22 cellular contexts compared by ENCODE assay signal in the genomic region with DNA sequence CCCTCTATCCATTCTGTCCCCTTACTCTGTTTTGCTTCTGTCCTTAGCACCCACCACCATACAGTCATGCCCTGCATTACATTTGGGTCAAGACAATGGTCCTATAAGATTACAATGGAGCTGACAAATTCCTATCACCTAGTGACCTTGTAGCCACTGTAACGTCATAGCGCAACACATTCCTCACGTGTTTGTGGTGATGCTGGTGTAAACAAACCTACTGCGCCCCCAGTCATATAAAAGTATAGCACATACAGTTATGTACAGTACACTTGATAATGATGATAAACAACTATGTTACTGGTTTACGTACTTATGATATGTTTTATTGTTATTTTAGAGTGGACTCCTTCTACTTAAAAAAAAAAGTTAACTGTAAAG. TPM values are rescaled to one million over a fixed set of nuclear protein-coding genes. Genes with fewer than 3 reads are reported as not detected.
DNase-seq lines count a peak whose midpoint lies in the region; ATAC-seq, FAIRE-seq and TF ChIP-seq lines count a peak whose summit lies in the region.
"Had no signal": no experiment of that assay in that cellular context is flagged by ENCODE, and none has a peak within 500 bp of the region (broad histone marks: within the 10 kb centered on the region; RNA-seq: fewer than 3 reads in every experiment).

No MANE protein-coding gene starts in this region.

- peak; percentile 95 for FAIRE-seq in urothelium cell line (lab: Jason Lieb, UNC)

- H3K9me3 ChIP-seq in mammary epithelial cell (replicated peaks; ENCODE audit: insufficient read depth, low read length) (peaks cover 4% of the 10 kb centered on the region), RWPE2 (ENCODE audit: severe bottlenecking) (no peaks in the 10 kb centered on the region)

- CTCF ChIA-PET in MCF 10A (lab: Yijun Ruan, JAX) = interaction anchor here (1.3 to 1.8 kb wide), 4 partner anchors 17 to 86 kb away, joined by 5 to 7 read pairs (median 6); no protein-coding TSS in a partner anchor
- CTCF ChIA-PET in mammary epithelial cell (lab: Charles Lee; ENCODE audit: low non-redundant PET) = no interaction called here

- H3K27ac ChIP-seq in mammary epithelial cell (ENCODE audit: insufficient read depth, low read depth, low read length) (no peak overlapping the region), RWPE2 (ENCODE audit: poor library complexity, severe bottlenecking) (peak overlapping the region; percentile 98)
- H3K27ac ChIP-seq: dorsolateral prefrontal cortex had no signal

- no peak overlapping the region for H3K4me3 Mint-ChIP-seq in MCF 10A (ENCODE audit: unreplicated experiment)
- H3K4me3 Mint-ChIP-seq: activated naive CD8-positive, alpha-beta T cell treated with anti-CD3 and anti-CD28 coated beads, Interleukin-2, amount 50 U/mL, for 24 hours; immature natural killer cell; naive thymus-derived CD8-positive, alpha-beta T cell had no signal

- TF ChIP-seq CTCF in MCF 10A (IDR thresholded peaks at IDR 0.05; ENCODE audit: unreplicated experiment) (no peak), mammary epithelial cell (conservative IDR thresholded peaks at IDR 0.05 in 1 of 2, IDR thresholded peaks at IDR 0.05 in 1 of 2; ENCODE audit: extremely low read depth in 1 of 2, insufficient read depth in 1 of 2, low read depth in 1 of 2, low read length in 2 of 2) (no peak), RWPE2 (IDR thresholded peaks at IDR 0.05; ENCODE audit: poor library complexity, severe bottlenecking) (no peak), fibroblast of villous mesenchyme (IDR thresholded peaks at IDR 0.05; ENCODE audit: insufficient read depth, low read depth, low read length) (no peak)

- peaks cover 30% of the 10 kb centered on the region for H3K4me1 Mint-ChIP-seq in MCF 10A (ENCODE audit: insufficient read depth, unreplicated experiment)

- H3K9ac ChIP-seq in mammary epithelial cell (ENCODE audit: insufficient read depth, low read length) = no peak overlapping the region

- peaks cover 6% of the 10 kb centered on the region for H3K36me3 Mint-ChIP-seq in MCF 10A (ENCODE audit: insufficient read depth, unreplicated experiment)
- H3K36me3 Mint-ChIP-seq: immature natural killer cell had no signal

- dilution Hi-C loops in mammary epithelial cell (cut with HindIII; ENCODE audit: low sequenced_read_pairs) = no loop called here

- POLR2A ChIA-PET in MCF 10A (lab: Yijun Ruan, JAX) = interaction anchor here (1.5 kb wide), 1 partner anchor 113 kb away, joined by 3 read pairs; a partner anchor contains a TSS

- no peak for ATAC-seq in RWPE2 (ENCODE audit: low read depth)
- ATAC-seq: activated naive CD8-positive, alpha-beta T cell treated with anti-CD3 and anti-CD28 coated beads, Interleukin-2, amount 50 U/mL, for 24 hours; esophagus mucosa; naive thymus-derived CD8-positive, alpha-beta T cell had no signal

- in situ Hi-C loops in mammary epithelial cell (cut with MboI; ENCODE audit: low sequenced_read_pairs in 2 of 2) = no loop called here

- 88% methylated on average over 5 of the region's 5 CpGs for WGBS in mammary epithelial cell (ENCODE audit: low coverage, missing lambda C conversion rate)

- H3K4me3 ChIP-seq in mammary epithelial cell (replicated peaks in 1 of 3; ENCODE audit: insufficient read depth in 1 of 3, low read depth in 2 of 3, low read length in 3 of 3) (no peak overlapping the region), RWPE2 (ENCODE audit: severe bottlenecking) (no peak overlapping the region), fibroblast of villous mesenchyme (ENCODE audit: low read depth, low read length) (no peak overlapping the region)
- H3K4me3 ChIP-seq: dorsolateral prefrontal cortex, lung had no signal

- H4K20me1 ChIP-seq in mammary epithelial cell (ENCODE audit: insufficient read depth, low read length) = no peaks in the 10 kb centered on the region

- no peak overlapping the region for H3K4me2 ChIP-seq in mammary epithelial cell (ENCODE audit: insufficient read depth, low read depth, low read length)

- intact Hi-C loops in MCF 10A (cut with micrococcal nuclease) (no loop called here), mammary epithelial cell (cut with micrococcal nuclease) (no loop called here)

- no peak overlapping the region for H2AFZ ChIP-seq in mammary epithelial cell (ENCODE audit: low read depth, low read length)

- H3K4me1 ChIP-seq in mammary epithelial cell (ENCODE audit: insufficient read depth, low read length) = peaks cover 38% of the 10 kb centered on the region
- peaks cover 27% of the 10 kb centered on the region for H3K4me1 ChIP-seq in RWPE2 (ENCODE audit: insufficient read depth, poor library complexity, severe bottlenecking)

- no TSS peak for BruUV-seq in MCF 10A (replicated peaks; lab: Mats Ljungman, UMichigan)
- no TSS peak for BruUV-seq in mammary epithelial cell (replicated peaks; lab: Mats Ljungman, UMichigan)

- DNase-seq in MCF 10A (ENCODE audit: unreplicated experiment) (no peak), mammary epithelial cell (no peak), RWPE2 (ENCODE audit: low spot score) (no peak), fibroblast of villous mesenchyme (ENCODE audit: low read depth) (peak; percentile 78), urothelium cell line (ENCODE audit: low spot score) (no peak), inferior parietal cortex (ENCODE audit: extremely low spot score) (no peak), NCI-H1092 (lab: John Stamatoyannopoulos, UW) (no peak), NOMO-1 (lab: John Stamatoyannopoulos, UW; ENCODE audit: unreplicated experiment in 2 of 2) (no peak)
- DNase-seq: activated CD4-positive, CD25-positive, alpha-beta regulatory T cell; activated naive CD8-positive, alpha-beta T cell treated with anti-CD3 and anti-CD28 coated beads, Interleukin-2, amount 50 U/mL, for 24 hours; DMS79; dorsolateral prefrontal cortex; glutamatergic neuron; H7; immature natural killer cell; naive thymus-derived CD8-positive, alpha-beta T cell; NCI-H2081 treated with DMSO at 0.1 percent for 48 hours; NCI-H510A; Right ventricle myocardium superior; T-helper 2 cell had no signal

- H3K27me3 ChIP-seq in mammary epithelial cell (ENCODE audit: insufficient read depth, low read length) = no peaks in the 10 kb centered on the region
- no peaks in the 10 kb centered on the region for H3K27me3 ChIP-seq in RWPE2 (ENCODE audit: insufficient read depth, poor library complexity, severe bottlenecking)
- H3K27me3 ChIP-seq: dorsolateral prefrontal cortex had no signal

- H3K9me3 Mint-ChIP-seq in MCF 10A (ENCODE audit: unreplicated experiment) = no peaks in the 10 kb centered on the region
- H3K9me3 Mint-ChIP-seq: activated naive CD8-positive, alpha-beta T cell treated with anti-CD3 and anti-CD28 coated beads, Interleukin-2, amount 50 U/mL, for 24 hours; immature natural killer cell had no signal

- H3K79me2 ChIP-seq in mammary epithelial cell (ENCODE audit: insufficient read depth, low read length) = peaks cover 8% of the 10 kb centered on the region

- peak overlapping the region; percentile 59 for H3K27ac Mint-ChIP-seq in MCF 10A (ENCODE audit: low read depth, unreplicated experiment)
- H3K27ac Mint-ChIP-seq: activated naive CD8-positive, alpha-beta T cell treated with anti-CD3 and anti-CD28 coated beads, Interleukin-2, amount 50 U/mL, for 24 hours; immature natural killer cell had no signal

- no peaks in the 10 kb centered on the region for H3K36me3 ChIP-seq in mammary epithelial cell (ENCODE audit: insufficient read depth, low read length)
- no peaks in the 10 kb centered on the region for H3K36me3 ChIP-seq in RWPE2 (ENCODE audit: low read depth)

- no peaks in the 10 kb centered on the region for H3K27me3 Mint-ChIP-seq in MCF 10A (ENCODE audit: insufficient read depth, unreplicated experiment)
- H3K27me3 Mint-ChIP-seq: activated naive CD8-positive, alpha-beta T cell treated with anti-CD3 and anti-CD28 coated beads, Interleukin-2, amount 50 U/mL, for 24 hours had no signal

RNA-seq across cellular contexts. Expression of a gene that starts 4.2 kb away (rescaled TPM):
- total RNA-seq in MCF 10A (2022) = 22.5 and 43.5 TPM in 2 replicates
- 100 to 1,000 TPM in 1 of 2 donors, 10 to 100 TPM in 1; 54.8 to 140 TPM for total RNA-seq in mammary epithelial cell
- polyA plus RNA-seq in mammary epithelial cell = 27.5 TPM
- 24.0 TPM for polyA minus RNA-seq in mammary epithelial cell
- 1.7 and 5.2 TPM in 2 replicates for total RNA-seq in fibroblast of villous mesenchyme
